22 cellular contexts compared by ENCODE assay signal in genomic region chr10:49617281-49618020, GRCh38. TPM values are rescaled to one million over a fixed set of nuclear protein-coding genes. Genes with fewer than 3 reads are reported as not detected.
DNase-seq lines count a peak whose midpoint lies in the region; ATAC-seq, FAIRE-seq and TF ChIP-seq lines count a peak whose summit lies in the region.
"Had no signal": no experiment of that assay in that cellular context is flagged by ENCODE, and none has a peak within 500 bp of the region (broad histone marks: within the 10 kb centered on the region; RNA-seq: fewer than 3 reads in every experiment).

No MANE protein-coding gene starts in this region.

- ATAC-seq in Right ventricle myocardium inferior, result no peak
- no peak for ATAC-seq in RWPE2 (ENCODE audit: low read depth)
- no peak for ATAC-seq in upper lobe of right lung
- ATAC-seq: A549; CD8-positive, alpha-beta T cell had no signal

- H3K14ac ChIP-seq in neuronal stem cell (ENCODE audit: low read length), result no peak overlapping the region

- no peak for FAIRE-seq in GM12891 (lab: Jason Lieb, UNC)
- FAIRE-seq: A549, RCC 7860 had no signal

- H3K4me1 ChIP-seq in RWPE2 (ENCODE audit: insufficient read depth, poor library complexity, severe bottlenecking), result no peaks in the 10 kb centered on the region
- H3K4me1 ChIP-seq in neuronal stem cell (ENCODE audit: control insufficient read depth in 2 of 2, insufficient read depth in 1 of 2, low read depth in 1 of 2, low read length in 2 of 2), result peaks cover 0 to 13% of the 10 kb centered on the region in 2 donors
- H3K4me1 ChIP-seq in upper lobe of right lung, result no peaks in the 10 kb centered on the region
- H3K4me1 ChIP-seq: A549, BLaER1 had no signal

- H3K36me3 ChIP-seq in RWPE2 (ENCODE audit: low read depth) (no peaks in the 10 kb centered on the region), neuronal stem cell (replicated peaks in 1 of 2; ENCODE audit: control insufficient read depth in 2 of 2, insufficient read depth in 2 of 2, low read length in 2 of 2) (no peaks in the 10 kb centered on the region), upper lobe of right lung (no peaks in the 10 kb centered on the region)
- H3K36me3 ChIP-seq: BLaER1 had no signal

- H3K27ac ChIP-seq in RWPE2 (ENCODE audit: poor library complexity, severe bottlenecking) (no peak overlapping the region), neuronal stem cell (replicated peaks; ENCODE audit: low read length) (no peak overlapping the region), upper lobe of right lung (no peak overlapping the region)
- H3K27ac ChIP-seq: A549, BLaER1, SK-N-MC had no signal

- no peak overlapping the region for H2BK120ac ChIP-seq in neuronal stem cell (ENCODE audit: low read depth, low read length)

- no peak for TF ChIP-seq CTCF in RWPE2 (IDR thresholded peaks at IDR 0.05; ENCODE audit: poor library complexity, severe bottlenecking)
- no peak for TF ChIP-seq CTCF in upper lobe of right lung (IDR thresholded peaks at IDR 0.05)

- H2BK15ac ChIP-seq in neuronal stem cell (ENCODE audit: low read length), result no peak overlapping the region

- H3K4me3 ChIP-seq in RWPE2 (ENCODE audit: severe bottlenecking), result no peak overlapping the region
- no peak overlapping the region for H3K4me3 ChIP-seq in neuronal stem cell (ENCODE audit: low read length in 2 of 2)
- no peak overlapping the region for H3K4me3 ChIP-seq in upper lobe of right lung
- H3K4me3 ChIP-seq: A549, BLaER1, SK-N-MC had no signal

- H2AFZ ChIP-seq in neuronal stem cell (ENCODE audit: low read length), result no peak overlapping the region

- no peak overlapping the region for H4K91ac ChIP-seq in neuronal stem cell (ENCODE audit: low read depth, low read length, poor library complexity)

- no peak overlapping the region for H3K4ac ChIP-seq in neuronal stem cell (ENCODE audit: low read length)

- H3K4me2 ChIP-seq in neuronal stem cell (ENCODE audit: insufficient read depth, low read length, poor library complexity, severe bottlenecking), result no peak overlapping the region
- H3K4me2 ChIP-seq: A549, BLaER1 had no signal

- peak overlapping the region; percentile 10 for H2AK5ac ChIP-seq in neuronal stem cell (ENCODE audit: low read depth, low read length)

- H3K23ac ChIP-seq in neuronal stem cell (ENCODE audit: low read depth, low read length, poor library complexity), result no peak overlapping the region

- H3K9ac ChIP-seq in neuronal stem cell (ENCODE audit: low read depth, low read length, poor library complexity), result no peak overlapping the region
- H3K9ac ChIP-seq: BLaER1 had no signal

- no peak overlapping the region for H2BK5ac ChIP-seq in neuronal stem cell (ENCODE audit: low read length)

- no peaks in the 10 kb centered on the region for H3K79me1 ChIP-seq in neuronal stem cell (ENCODE audit: low read depth, low read length)

- H4K8ac ChIP-seq in neuronal stem cell (ENCODE audit: low read depth, low read length), result no peak overlapping the region

- H3K27me3 ChIP-seq in RWPE2 (ENCODE audit: insufficient read depth, poor library complexity, severe bottlenecking) (peaks cover 34% of the 10 kb centered on the region), neuronal stem cell (ENCODE audit: control insufficient read depth in 3 of 3, insufficient read depth in 3 of 3, low read depth in 1 of 3, low read length in 3 of 3) (peaks cover 20 to 97% (median 42%) of the 10 kb centered on the region in 3 experiments), upper lobe of right lung (peaks cover 70% of the 10 kb centered on the region)

- no CpG with 5 or more reads among the region's 7 CpGs for WGBS in neuronal stem cell (ENCODE audit: extremely low coverage in 2 of 2, insufficient read length in 2 of 2, insufficient replicate concordance in 1 of 2), 2 donors

- H3K9me3 ChIP-seq in RWPE2 (ENCODE audit: severe bottlenecking) (no peaks in the 10 kb centered on the region), neuronal stem cell (replicated peaks in 1 of 2; ENCODE audit: control insufficient read depth in 2 of 2, insufficient read depth in 1 of 2, low read depth in 1 of 2, low read length in 2 of 2) (no peaks in the 10 kb centered on the region), upper lobe of right lung (no peaks in the 10 kb centered on the region)
- H3K9me3 ChIP-seq: A549 had no signal

- H2BK12ac ChIP-seq in neuronal stem cell (ENCODE audit: low read length), result no peak overlapping the region

- intact Hi-C loops in cardiac septum (cut with DNase I), result no loop called here
- intact Hi-C loops in Right ventricle myocardium inferior (cut with DNase I), result no loop called here
- intact Hi-C loops in upper lobe of right lung (cut with DNase I), result no loop called here

- H3K18ac ChIP-seq in neuronal stem cell (ENCODE audit: low read length), result no peak overlapping the region

- DNase-seq in cardiac septum (ENCODE audit: low spot score) (peak; percentile 22), Right ventricle myocardium inferior (ENCODE audit: missing footprints) (no peak), RWPE2 (ENCODE audit: low spot score) (peak; percentile 38), neuronal stem cell (ENCODE audit: low spot score) (no peak), upper lobe of right lung (peak; percentile 46), COR-L47 (lab: John Stamatoyannopoulos, UW) (no peak), NCI-H1417 (lab: John Stamatoyannopoulos, UW) (no peak), GM12891 (ENCODE audit: insufficient read length, low spot score) (no peak)
- DNase-seq: CD8-positive, alpha-beta T cell; DMS53; EL; KG1; MV-4-11; NCI-H187; NCI-H226; NCI-H69; SHP77 had no signal

- no peak for TF ChIP-seq POLR2A in GM12891 (IDR thresholded peaks at IDR 0.05; ENCODE audit: low read depth, low read length)

TF ChIP-seq in GM12891, 5 proteins besides CTCF, POLR2A, EP300 and RAD21:
- TF ChIP-seq SPI1 (IDR thresholded peaks at IDR 0.05; ENCODE audit: low read depth, low read length) (no peak), POU2F2 (IDR thresholded peaks at IDR 0.05; ENCODE audit: low read depth, low read length) (no peak), TAF1 (IDR thresholded peaks at IDR 0.05; ENCODE audit: low read depth, low read length) (no peak)
TF ChIP-seq in GM12891: peak in this region for 0.

RNA-seq across cellular contexts. Expression of gene CHAT, which starts 3.6 kb away (rescaled TPM):
- total RNA-seq in cardiac septum (not detected), Right ventricle myocardium inferior (not detected), upper lobe of right lung (not detected)
- 0.03 TPM for polyA plus RNA-seq in neuronal stem cell (2013, experiment 1 of 2)
- not detected for polyA plus RNA-seq in neuronal stem cell (2013, experiment 2 of 2)
- not detected for polyA plus RNA-seq in GM12891 (2012; ENCODE audit: low read depth, missing spikeins)
- total RNA-seq: CD8-positive, alpha-beta T cell; H4 had no signal
- polyA plus RNA-seq: A549 had no signal

RNA-seq across cellular contexts. Expression of gene SLC18A3, which starts 7.3 kb away (rescaled TPM):
- not detected for total RNA-seq in cardiac septum
- not detected for total RNA-seq in Right ventricle myocardium inferior
- polyA plus RNA-seq in neuronal stem cell (2013, experiment 1 of 2), result 0.07 TPM
- 0.06 TPM for polyA plus RNA-seq in neuronal stem cell (2013, experiment 2 of 2)
- total RNA-seq in upper lobe of right lung, result not detected
- polyA plus RNA-seq in GM12891 (2012; ENCODE audit: low read depth, missing spikeins), result not detected
- total RNA-seq: CD8-positive, alpha-beta T cell; H4 had no signal
- polyA plus RNA-seq: A549 had no signal

Comparison
In these comparisons a context has a peak if more than half of its experiments do, and no peak if none do; other contexts are left out.
1. DNase-seq: peak in cardiac septum (single experiment), RWPE2 (single experiment) and upper lobe of right lung (single experiment); none in Right ventricle myocardium inferior (single experiment), neuronal stem cell (single experiment), COR-L47 (single experiment), NCI-H1417 (0 of 3) and GM12891 (single experiment).